Comparison of ENCODE assay signal across 21 cellular contexts in genomic region chr1:54987830-54988705, GRCh38. TPM values are rescaled to one million over a fixed set of nuclear protein-coding genes. Genes with fewer than 3 reads are reported as not detected.
DNase-seq lines count a peak whose midpoint lies in the region; ATAC-seq, FAIRE-seq and TF ChIP-seq lines count a peak whose summit lies in the region.
"Had no signal": no experiment of that assay in that cellular context is flagged by ENCODE, and none has a peak within 500 bp of the region (broad histone marks: within the 10 kb centered on the region; RNA-seq: fewer than 3 reads in every experiment).

No MANE protein-coding gene starts in this region.

- H3K36me3 Mint-ChIP-seq in HFFc6 (ENCODE audit: low read depth) (no peaks in the 10 kb centered on the region), astrocyte (ENCODE audit: low read depth, unreplicated experiment) (peaks cover 3% of the 10 kb centered on the region)
- H3K36me3 Mint-ChIP-seq: brain, naive B cell had no signal

- dilution Hi-C loops in mammary epithelial cell (cut with HindIII; ENCODE audit: low sequenced_read_pairs), result no loop called here

- H3K4me2 ChIP-seq in astrocyte (ENCODE audit: low read length), result no peak overlapping the region
- no peak overlapping the region for H3K4me2 ChIP-seq in mesenchymal stem cell (ENCODE audit: low read length, poor library complexity, severe bottlenecking)
- no peak overlapping the region for H3K4me2 ChIP-seq in mammary epithelial cell (ENCODE audit: insufficient read depth, low read depth, low read length)

- TF ChIP-seq CTCF in HFFc6 (IDR thresholded peaks at IDR 0.05) (no peak), astrocyte (IDR thresholded peaks at IDR 0.05; ENCODE audit: insufficient read depth, low read depth, low read length) (no peak), mammary epithelial cell (conservative IDR thresholded peaks at IDR 0.05 in 1 of 2, IDR thresholded peaks at IDR 0.05 in 1 of 2; ENCODE audit: extremely low read depth in 1 of 2, insufficient read depth in 1 of 2, low read depth in 1 of 2, low read length in 2 of 2) (no peak)

- H3K4me3 Mint-ChIP-seq in HFFc6, result no peak overlapping the region; the same call in 1 of the 2 replicates
- no peak overlapping the region for H3K4me3 Mint-ChIP-seq in astrocyte (ENCODE audit: unreplicated experiment)
- H3K4me3 Mint-ChIP-seq: brain, naive B cell had no signal

- H3K79me2 ChIP-seq in astrocyte (ENCODE audit: insufficient read depth, low read length) (no peaks in the 10 kb centered on the region), mammary epithelial cell (ENCODE audit: insufficient read depth, low read length) (no peaks in the 10 kb centered on the region)

- H3K27ac ChIP-seq in astrocyte (ENCODE audit: low read depth, low read length) (no peak overlapping the region), mesenchymal stem cell (ENCODE audit: low read length, poor library complexity, severe bottlenecking) (no peak overlapping the region), mammary epithelial cell (ENCODE audit: insufficient read depth, low read depth, low read length) (no peak overlapping the region)
- H3K27ac ChIP-seq: prostate gland had no signal

- H3K79me1 ChIP-seq in mesenchymal stem cell (replicated peaks; ENCODE audit: low read length, poor library complexity, severe bottlenecking), result no peaks in the 10 kb centered on the region

- FAIRE-seq in astrocyte (lab: Jason Lieb, UNC) (peak; percentile 17), GM12891 (lab: Jason Lieb, UNC) (no peak)

- H3K4me3 ChIP-seq in astrocyte (ENCODE audit: insufficient read depth, low read depth, low read length), result no peak overlapping the region
- no peak overlapping the region for H3K4me3 ChIP-seq in mesenchymal stem cell (ENCODE audit: insufficient read depth in 1 of 2, low read depth in 1 of 2, low read length in 2 of 2)
- no peak overlapping the region for H3K4me3 ChIP-seq in MG63
- no peak overlapping the region for H3K4me3 ChIP-seq in mammary epithelial cell (replicated peaks in 1 of 3; ENCODE audit: insufficient read depth in 1 of 3, low read depth in 2 of 3, low read length in 3 of 3)
- H3K4me3 ChIP-seq: prostate gland had no signal

- H2BK15ac ChIP-seq in mesenchymal stem cell (ENCODE audit: low read depth, poor library complexity, severe bottlenecking), result peak overlapping the region; percentile 41

- DNase-seq in COLO668 (lab: John Stamatoyannopoulos, UW; ENCODE audit: unreplicated experiment) (peak; percentile 86), HFFc6 (peak; percentile 53), astrocyte (ENCODE audit: low read depth) (peak; percentile 65), mesenchymal stem cell (peak; percentile 14), MG63 (no peak), mammary epithelial cell (no peak), GM12891 (ENCODE audit: insufficient read length, low spot score) (no peak)
- DNase-seq: activated CD4-positive, alpha-beta T cell treated with anti-CD3 and anti-CD28 coated beads for 1 hour; activated CD8-positive, alpha-beta memory T cell treated with anti-CD3 and anti-CD28 coated beads, Interleukin-2, amount 50 U/mL, for 48 hours; activated naive CD4-positive, alpha-beta T cell treated with Interleukin-2 at 50 U/mL for 16 hours; BE2C; naive B cell; NCI-H2081; NK-92 treated with Interleukin-12 subunit alpha and Interleukin-12 subunit beta, amount 100 ng/mL, for 24 hours; Right ventricle myocardium superior; stimulated activated CD4-positive, alpha-beta T cell treated with anti-CD3 and anti-CD28 coated beads, Interleukin-12 subunit alpha, Interleukin-12 subunit beta, amount 100 ng/mL, for 4 hours; T-helper 2 cell had no signal

- H3K23ac ChIP-seq in mesenchymal stem cell (ENCODE audit: low read length in 2 of 2), result no peak overlapping the region

- 77% methylated on average over 11 of the region's 11 CpGs for WGBS in mesenchymal stem cell
- WGBS in mammary epithelial cell (ENCODE audit: low coverage, missing lambda C conversion rate), result 54% methylated on average over 11 of the region's 11 CpGs

- H2AFZ ChIP-seq in astrocyte (ENCODE audit: low read depth, low read length) (no peak overlapping the region), mesenchymal stem cell (ENCODE audit: low read depth, low read length) (no peak overlapping the region), mammary epithelial cell (ENCODE audit: low read depth, low read length) (no peak overlapping the region)

- ATAC-seq in HG03135 (IDR thresholded peaks at IDR 0.05; ENCODE audit: unreplicated experiment), result no peak

- no peak for TF ChIP-seq POLR2A in GM12891 (IDR thresholded peaks at IDR 0.05; ENCODE audit: low read depth, low read length)

- H2AK5ac ChIP-seq in mesenchymal stem cell (ENCODE audit: low read length, severe bottlenecking), result peak overlapping the region; percentile 17

- peaks cover 15% of the 10 kb centered on the region for H3K4me1 Mint-ChIP-seq in HFFc6 (ENCODE audit: low read depth)
- H3K4me1 Mint-ChIP-seq in astrocyte (ENCODE audit: low read depth, unreplicated experiment), result peaks cover 13% of the 10 kb centered on the region
- H3K4me1 Mint-ChIP-seq: naive B cell had no signal

- H4K20me1 ChIP-seq in astrocyte (ENCODE audit: insufficient read depth, low read length) (no peaks in the 10 kb centered on the region), mammary epithelial cell (ENCODE audit: insufficient read depth, low read length) (no peaks in the 10 kb centered on the region)

- H3K36me3 ChIP-seq in astrocyte (ENCODE audit: insufficient read depth, low read length), result no peaks in the 10 kb centered on the region
- peaks cover 0 to 4% of the 10 kb centered on the region in 2 experiments for H3K36me3 ChIP-seq in mesenchymal stem cell (ENCODE audit: control insufficient read depth in 1 of 2, insufficient read depth in 2 of 2, low read depth in 1 of 2, low read length in 2 of 2)
- no peaks in the 10 kb centered on the region for H3K36me3 ChIP-seq in MG63
- H3K36me3 ChIP-seq in mammary epithelial cell (ENCODE audit: insufficient read depth, low read length), result no peaks in the 10 kb centered on the region
- H3K36me3 ChIP-seq: BE2C, prostate gland had no signal

- H3K4me1 ChIP-seq in astrocyte (ENCODE audit: insufficient read depth, low read length) (peaks cover 5% of the 10 kb centered on the region), mesenchymal stem cell (ENCODE audit: control insufficient read depth, insufficient read depth, low read depth, low read length) (peaks cover 13% of the 10 kb centered on the region), mammary epithelial cell (ENCODE audit: insufficient read depth, low read length) (no peaks in the 10 kb centered on the region)
- H3K4me1 ChIP-seq: BE2C had no signal

- H2BK120ac ChIP-seq in mesenchymal stem cell (ENCODE audit: low read depth, low read length), result no peak overlapping the region

- intact Hi-C loops in mammary epithelial cell (cut with micrococcal nuclease), result no loop called here

- in situ Hi-C loops in mammary epithelial cell (cut with MboI; ENCODE audit: low sequenced_read_pairs in 2 of 2), result no loop called here

- no peak overlapping the region for H2BK12ac ChIP-seq in mesenchymal stem cell (ENCODE audit: low read length in 2 of 2)

- peak overlapping the region in 1 of 2 experiments; percentile 2 for H3K14ac ChIP-seq in mesenchymal stem cell (ENCODE audit: low read length in 2 of 2)

- H3K18ac ChIP-seq in mesenchymal stem cell (ENCODE audit: low read depth in 1 of 2, low read length in 2 of 2), result no peak overlapping the region

- H3K9ac ChIP-seq in astrocyte (ENCODE audit: low read length), result no peak overlapping the region
- H3K9ac ChIP-seq in mesenchymal stem cell (ENCODE audit: low read length), result no peak overlapping the region
- no peak overlapping the region for H3K9ac ChIP-seq in mammary epithelial cell (ENCODE audit: insufficient read depth, low read length)

- H3K27ac Mint-ChIP-seq in HFFc6, result no peak overlapping the region
- no peak overlapping the region for H3K27ac Mint-ChIP-seq in astrocyte (ENCODE audit: unreplicated experiment)

- no peak overlapping the region for H2BK5ac ChIP-seq in mesenchymal stem cell (ENCODE audit: low read depth, low read length, poor library complexity, severe bottlenecking)

- no peak overlapping the region for H4K91ac ChIP-seq in mesenchymal stem cell (ENCODE audit: low read length)

- H3K27me3 ChIP-seq in astrocyte (ENCODE audit: insufficient read depth, low read length), result peaks cover 9% of the 10 kb centered on the region
- peaks cover 3 to 16% of the 10 kb centered on the region in 2 experiments for H3K27me3 ChIP-seq in mesenchymal stem cell (ENCODE audit: control insufficient read depth in 1 of 2, insufficient read depth in 1 of 2, low read length in 2 of 2)
- H3K27me3 ChIP-seq in MG63, result no peaks in the 10 kb centered on the region
- no peaks in the 10 kb centered on the region for H3K27me3 ChIP-seq in mammary epithelial cell (ENCODE audit: insufficient read depth, low read length)
- H3K27me3 ChIP-seq: BE2C had no signal

- H3K27me3 Mint-ChIP-seq in HFFc6 (ENCODE audit: insufficient read depth) (peaks cover 27% of the 10 kb centered on the region), astrocyte (ENCODE audit: low read depth, unreplicated experiment) (peaks cover 26% of the 10 kb centered on the region)

- BruUV-seq in mammary epithelial cell (replicated peaks; lab: Mats Ljungman, UMichigan), result no TSS peak

- CTCF ChIA-PET in mammary epithelial cell (lab: Charles Lee; ENCODE audit: low non-redundant PET), result no interaction called here

- no peak overlapping the region for H4K8ac ChIP-seq in mesenchymal stem cell (ENCODE audit: low read length)

- H3K4ac ChIP-seq in mesenchymal stem cell (ENCODE audit: low read depth in 1 of 2, low read length in 2 of 2), result no peak overlapping the region

- H3K9me3 Mint-ChIP-seq in HFFc6 (no peaks in the 10 kb centered on the region), astrocyte (ENCODE audit: unreplicated experiment) (no peaks in the 10 kb centered on the region)
- H3K9me3 Mint-ChIP-seq: naive B cell had no signal

- H3K9me3 ChIP-seq in astrocyte (ENCODE audit: insufficient read depth, low read depth, low read length) (no peaks in the 10 kb centered on the region), mesenchymal stem cell (ENCODE audit: control insufficient read depth, low read length) (no peaks in the 10 kb centered on the region), MG63 (no peaks in the 10 kb centered on the region), mammary epithelial cell (replicated peaks; ENCODE audit: insufficient read depth, low read length) (no peaks in the 10 kb centered on the region)
- H3K9me3 ChIP-seq: BE2C, prostate gland had no signal

RNA-seq across cellular contexts. Expression of gene TMEM61, which starts 7.6 kb away (rescaled TPM):
- not detected for total RNA-seq in HFFc6 (2021; fragmentation: NEBNext Ultra II Directional; extraction: Animal tissue kit (Norgen Biotek cat#: 25700))
- not detected in 2 replicates for total RNA-seq in astrocyte
- not detected for polyA plus RNA-seq in mesenchymal stem cell (2013, experiment 1 of 2)
- polyA plus RNA-seq in mesenchymal stem cell (2013, experiment 2 of 2), result not detected
- total RNA-seq in MG63 (2014; rRNA removed; shearing (Covaris generic); ENCODE audit: low replicate concordance), result not detected in 2 replicates
- 1 to 10 TPM; 1.3 to 1.8 TPM for total RNA-seq in mammary epithelial cell
- polyA plus RNA-seq in mammary epithelial cell, result 0.78 TPM
- polyA minus RNA-seq in mammary epithelial cell, result 8.6 TPM
- polyA plus RNA-seq in GM12891 (2012; ENCODE audit: low read depth, missing spikeins), result not detected

RNA-seq across cellular contexts. Expression of gene BSND, which starts 10.7 kb away (rescaled TPM):
- total RNA-seq in HFFc6 (2021; fragmentation: NEBNext Ultra II Directional; extraction: Animal tissue kit (Norgen Biotek cat#: 25700)), result not detected
- total RNA-seq in astrocyte (not detected in 2 replicates), mammary epithelial cell (not detected)
- polyA plus RNA-seq in mesenchymal stem cell (2013, experiment 1 of 2), result not detected
- polyA plus RNA-seq in mesenchymal stem cell (2013, experiment 2 of 2), result not detected
- total RNA-seq in MG63 (2014; rRNA removed; shearing (Covaris generic); ENCODE audit: low replicate concordance), result not detected in 2 replicates
- polyA plus RNA-seq in mammary epithelial cell, result not detected
- not detected for polyA minus RNA-seq in mammary epithelial cell
- polyA plus RNA-seq in GM12891 (2012; ENCODE audit: low read depth, missing spikeins), result 0.04 TPM
- total RNA-seq: lower leg skin, Right ventricle myocardium superior had no signal

RNA-seq across cellular contexts. Expression of gene PCSK9, which starts 51.3 kb away (rescaled TPM):
- under 1 TPM in 2 of 6 experiments, not detected in 4; 0.05 TPM for total RNA-seq in HFFc6 (2021; fragmentation: NEBNext Ultra II Directional; extraction: Animal tissue kit (Norgen Biotek cat#: 25700))
- total RNA-seq in astrocyte (0.53 and 1.4 TPM in 2 replicates), mammary epithelial cell (10 to 100 TPM in 1 of 2 donors, under 1 TPM in 1; 0.67 to 75.0 TPM)
- 3.1 TPM for polyA plus RNA-seq in mesenchymal stem cell (2013, experiment 1 of 2)
- 3.1 TPM for polyA plus RNA-seq in mesenchymal stem cell (2013, experiment 2 of 2)
- not detected in 2 replicates for total RNA-seq in MG63 (2014; rRNA removed; shearing (Covaris generic); ENCODE audit: low replicate concordance)
- 52.1 TPM for polyA plus RNA-seq in mammary epithelial cell
- polyA minus RNA-seq in mammary epithelial cell, result 39.9 TPM
- not detected for polyA plus RNA-seq in GM12891 (2012; ENCODE audit: low read depth, missing spikeins)
- total RNA-seq: Right ventricle myocardium superior had no signal

Comparison
In these comparisons a context has a peak if more than half of its experiments do, and no peak if none do; other contexts are left out.
1. DNase-seq: peak in COLO668 (single experiment), HFFc6 (single experiment), astrocyte (single experiment) and mesenchymal stem cell (single experiment); none in MG63 (single experiment), mammary epithelial cell (single experiment) and GM12891 (single experiment).